Comparison of ENCODE assay signal across 8 cellular contexts in the genomic region with DNA sequence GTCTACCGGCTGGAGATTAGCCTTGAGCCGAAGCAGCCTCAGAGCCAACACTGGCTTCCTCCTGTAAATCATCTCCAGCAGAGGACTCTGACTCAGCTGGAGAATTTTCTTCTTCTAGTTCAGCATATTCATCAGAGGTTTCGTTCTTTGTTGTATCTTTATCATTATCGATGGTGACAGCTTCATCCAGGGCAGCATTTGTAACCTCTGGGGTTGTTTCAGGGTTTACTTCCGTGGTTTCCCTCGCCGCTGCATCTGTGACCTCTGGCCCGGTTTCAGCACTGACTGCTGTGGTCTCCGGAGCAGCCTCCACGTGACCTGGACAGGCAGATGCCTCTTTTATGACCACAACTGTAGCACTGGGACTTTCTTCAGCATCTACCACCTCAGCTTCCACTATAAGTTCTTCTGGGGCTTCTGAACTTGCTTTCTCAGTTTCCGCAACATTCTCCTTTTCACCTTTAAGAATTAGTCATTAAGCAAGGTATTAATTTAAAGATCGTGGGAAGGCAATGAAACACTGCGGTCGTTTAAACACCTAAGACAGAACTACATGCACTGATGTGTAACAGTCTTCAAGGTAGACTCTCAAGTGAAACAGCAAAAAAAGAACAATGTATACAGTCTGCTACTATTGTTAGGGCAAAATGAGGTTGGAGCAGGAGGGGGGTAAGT. TPM values are rescaled to one million over a fixed set of nuclear protein-coding genes. Genes with fewer than 3 reads are reported as not detected.
DNase-seq lines count a peak whose midpoint lies in the region; ATAC-seq and TF ChIP-seq lines count a peak whose summit lies in the region.

No MANE protein-coding gene starts in this region.

- H3K9me3 ChIP-seq in CD8-positive, alpha-beta memory T cell (ENCODE audit: low read length): no peaks in the 10 kb centered on the region
- H3K9me3 ChIP-seq in adrenal gland (replicated peaks in 1 of 3): no peaks in the 10 kb centered on the region
- H3K9me3 ChIP-seq in right atrium auricular region: no peaks in the 10 kb centered on the region
- no peaks in the 10 kb centered on the region for H3K9me3 ChIP-seq in skeletal muscle satellite cell (replicated peaks; ENCODE audit: low read length)

- ATAC-seq in GM21381 (IDR thresholded peaks at IDR 0.05; ENCODE audit: unreplicated experiment): peak; percentile 94

- no peaks in the 10 kb centered on the region for H3K9me3 Mint-ChIP-seq in CD8-positive, alpha-beta memory T cell
- no peaks in the 10 kb centered on the region for H3K9me3 Mint-ChIP-seq in T-helper 1 cell treated with Interleukin-12 subunit alpha and Interleukin-12 subunit beta and Interleukin-4 antibody, amounts not matched to agents 30 μg/mL and 1 μg/mL, for 36 hours

- no peaks in the 10 kb centered on the region for H3K27me3 ChIP-seq in CD8-positive, alpha-beta memory T cell (ENCODE audit: insufficient read depth, low read length, poor library complexity, severe bottlenecking)
- H3K27me3 ChIP-seq in adrenal gland (no peaks in the 10 kb centered on the region), right atrium auricular region (no peaks in the 10 kb centered on the region), skeletal muscle satellite cell (ENCODE audit: control insufficient read depth, insufficient read depth, low read length) (no peaks in the 10 kb centered on the region)

- TF ChIP-seq POLR2A in adrenal gland (IDR thresholded peaks at IDR 0.05): peak in 1 of 2 donors; percentile 31

- 9 to 11% (median 9%) methylated on average over 14 of the region's 14 CpGs for WGBS in adrenal gland, 4 donors

- H3K27me3 Mint-ChIP-seq in CD8-positive, alpha-beta memory T cell: peaks cover 0 to 1% of the 10 kb centered on the region in 2 donors
- peaks cover 26% of the 10 kb centered on the region for H3K27me3 Mint-ChIP-seq in T-helper 1 cell treated with Interleukin-12 subunit alpha and Interleukin-12 subunit beta and Interleukin-4 antibody, amounts not matched to agents 30 μg/mL and 1 μg/mL, for 36 hours (ENCODE audit: low read depth)

- POLR2A ChIA-PET in CD8-positive, alpha-beta memory T cell (lab: Charles Lee): interaction anchor here (0.8 to 2.1 kb wide), 4 partner anchors 11 to 89 kb away, joined by 3 to 8 read pairs (median 4); a partner anchor contains a TSS

- peak overlapping the region; percentile 75 to 97 (median 90) for H3K27ac Mint-ChIP-seq in CD8-positive, alpha-beta memory T cell
- H3K27ac Mint-ChIP-seq in T-helper 1 cell treated with Interleukin-12 subunit alpha and Interleukin-12 subunit beta and Interleukin-4 antibody, amounts not matched to agents 30 μg/mL and 1 μg/mL, for 36 hours: peak overlapping the region; percentile 50

- H3K9ac ChIP-seq in skeletal muscle satellite cell (ENCODE audit: low read depth, low read length): peak overlapping the region; percentile 45

- CTCF ChIA-PET in CD8-positive, alpha-beta memory T cell (lab: Charles Lee): interaction anchor here (0.7 to 2.9 kb wide), 4 partner anchors 14 to 35 kb away, joined by 4 to 20 read pairs (median 5); a partner anchor contains a TSS

- peak overlapping the region; percentile 85 for H3K4me2 ChIP-seq in skeletal muscle satellite cell (ENCODE audit: low read length)

- peak overlapping the region; percentile 69 to 91 (median 85) for H3K4me3 Mint-ChIP-seq in CD8-positive, alpha-beta memory T cell
- H3K4me3 Mint-ChIP-seq in T-helper 1 cell treated with Interleukin-12 subunit alpha and Interleukin-12 subunit beta and Interleukin-4 antibody, amounts not matched to agents 30 μg/mL and 1 μg/mL, for 36 hours: peak overlapping the region; percentile 69

- H3K4me1 ChIP-seq in CD8-positive, alpha-beta memory T cell (ENCODE audit: insufficient read depth, low read length): peaks cover 12% of the 10 kb centered on the region
- H3K4me1 ChIP-seq in adrenal gland (replicated peaks in 1 of 2) (peaks cover 21 to 31% of the 10 kb centered on the region in 2 donors), right atrium auricular region (peaks cover 0 to 10% of the 10 kb centered on the region in 2 donors), skeletal muscle satellite cell (ENCODE audit: control insufficient read depth, insufficient read depth, low read length) (peaks cover 15% of the 10 kb centered on the region)

- no peak for TF ChIP-seq CTCF in adrenal gland (IDR thresholded peaks at IDR 0.05)
- no peak for TF ChIP-seq CTCF in right atrium auricular region (IDR thresholded peaks at IDR 0.05)

- H3K4me3 ChIP-seq in CD8-positive, alpha-beta memory T cell (ENCODE audit: low read length): peak overlapping the region; percentile 55
- H3K4me3 ChIP-seq in adrenal gland (peak overlapping the region in 2 of 4 donors; percentile 5 to 35), right atrium auricular region (peak overlapping the region; percentile 24 to 46), skeletal muscle satellite cell (ENCODE audit: low read length) (peak overlapping the region; percentile 63)

- H3K36me3 Mint-ChIP-seq in CD8-positive, alpha-beta memory T cell: no peaks in the 10 kb centered on the region
- no peaks in the 10 kb centered on the region for H3K36me3 Mint-ChIP-seq in T-helper 1 cell treated with Interleukin-12 subunit alpha and Interleukin-12 subunit beta and Interleukin-4 antibody, amounts not matched to agents 30 μg/mL and 1 μg/mL, for 36 hours (ENCODE audit: low read depth)

- H3K27ac ChIP-seq in CD8-positive, alpha-beta memory T cell (ENCODE audit: low read depth, low read length): peak overlapping the region; percentile 49
- H3K27ac ChIP-seq in adrenal gland (peak overlapping the region; percentile 60 to 84 (median 69)), right atrium auricular region (peak overlapping the region in 1 of 2 donors; percentile 70)

- peaks cover 15 to 24% (median 19%) of the 10 kb centered on the region in 3 donors for H3K4me1 Mint-ChIP-seq in CD8-positive, alpha-beta memory T cell
- H3K4me1 Mint-ChIP-seq in T-helper 1 cell treated with Interleukin-12 subunit alpha and Interleukin-12 subunit beta and Interleukin-4 antibody, amounts not matched to agents 30 μg/mL and 1 μg/mL, for 36 hours (ENCODE audit: low read depth): peaks cover 18% of the 10 kb centered on the region

- H3K36me3 ChIP-seq in CD8-positive, alpha-beta memory T cell (ENCODE audit: insufficient read depth, low read length): no peaks in the 10 kb centered on the region
- H3K36me3 ChIP-seq in adrenal gland (replicated peaks in 1 of 2) (no peaks in the 10 kb centered on the region), right atrium auricular region (no peaks in the 10 kb centered on the region), skeletal muscle satellite cell (ENCODE audit: insufficient read depth, low read length) (no peaks in the 10 kb centered on the region)

- intact Hi-C loops in adrenal gland (cut with DNase I): no loop called here

- peak; percentile 50 to 78 (median 63) for DNase-seq in CD8-positive, alpha-beta memory T cell
- DNase-seq in HPDE6-E6E7 (ENCODE audit: extremely low spot score): peak; percentile 43
- peak; percentile 68 to 94 (median 86) for DNase-seq in adrenal gland
- DNase-seq in right atrium auricular region (ENCODE audit: low spot score): peak; percentile 73
- DNase-seq in NCI-H187 treated with DMSO at 0.1 percent for 48 hours (lab: John Stamatoyannopoulos, UW): no peak

RNA-seq across cellular contexts. Expression of a gene that starts 13.3 kb away (rescaled TPM):
- total RNA-seq in CD8-positive, alpha-beta memory T cell: not detected
- polyA plus RNA-seq in CD8-positive, alpha-beta memory T cell: 0.84 TPM
- total RNA-seq in adrenal gland (100 to 1,000 TPM; 130 to 315 (median 257) TPM), right atrium auricular region (1 to 10 TPM; 4.3 to 7.1 TPM)
- 100 to 1,000 TPM in 2 of 3 donors, 10 to 100 TPM in 1; 79.2 to 252 (median 136) TPM for polyA plus RNA-seq in adrenal gland
- total RNA-seq in skeletal muscle satellite cell (2012; rRNA removed): 2.2 and 2.3 TPM in 2 replicates

RNA-seq across cellular contexts. Expression of a gene that starts 34.6 kb away (rescaled TPM):
- total RNA-seq in CD8-positive, alpha-beta memory T cell: 100 to 1,000 TPM; 116 to 122 TPM
- polyA plus RNA-seq in CD8-positive, alpha-beta memory T cell: 47.0 TPM
- total RNA-seq in adrenal gland: 10 to 100 TPM; 12.4 to 36.2 (median 29.8) TPM
- polyA plus RNA-seq in adrenal gland: 10 to 100 TPM in 1 of 3 donors, 1 to 10 TPM in 2; 4.6 to 29.0 (median 5.2) TPM
- 10 to 100 TPM; 21.5 to 24.2 TPM for total RNA-seq in right atrium auricular region
- 38.4 and 48.4 TPM in 2 replicates for total RNA-seq in skeletal muscle satellite cell (2012; rRNA removed)

RNA-seq across cellular contexts. Expression of a gene that starts 35.6 kb away (rescaled TPM):
- total RNA-seq in CD8-positive, alpha-beta memory T cell: 10 to 100 TPM; 49.6 to 50.2 TPM
- polyA plus RNA-seq in CD8-positive, alpha-beta memory T cell: 146 TPM
- total RNA-seq in adrenal gland: 100 to 1,000 TPM in 5 of 8 donors, 10 to 100 TPM in 3; 55.1 to 119 (median 105) TPM
- polyA plus RNA-seq in adrenal gland: 100 to 1,000 TPM in 2 of 3 donors, 10 to 100 TPM in 1; 99.7 to 235 (median 115) TPM
- total RNA-seq in right atrium auricular region: 100 to 1,000 TPM in 1 of 2 donors, 10 to 100 TPM in 1; 96.1 to 118 TPM
- total RNA-seq in skeletal muscle satellite cell (2012; rRNA removed): 52.2 and 54.2 TPM in 2 replicates

Comparison
In these comparisons a context has a peak if more than half of its experiments do, and no peak if none do; other contexts are left out.
1. RNA of a gene that starts 13.3 kb away (total RNA-seq): 130 to 315 TPM in adrenal gland; 4.3 to 7.1 TPM in right atrium auricular region and not detected in CD8-positive, alpha-beta memory T cell; every median in the first group is over 10 times any median in the second.